Comparison of ENCODE assay signal across 15 cellular contexts in genomic region chr17:28899212-28899815, GRCh38. TPM values are rescaled to one million over a fixed set of nuclear protein-coding genes. Genes with fewer than 3 reads are reported as not detected.
DNase-seq lines count a peak whose midpoint lies in the region; ATAC-seq, FAIRE-seq and TF ChIP-seq lines count a peak whose summit lies in the region.
"Had no signal": no experiment of that assay in that cellular context is flagged by ENCODE, and none has a peak within 500 bp of the region (broad histone marks: within the 10 kb centered on the region; RNA-seq: fewer than 3 reads in every experiment).

No MANE protein-coding gene starts in this region.

- H3K4me2 ChIP-seq in SU-DHL-6 (ENCODE audit: low read depth, low read length, poor library complexity, severe bottlenecking): no peak overlapping the region

- TF ChIP-seq POLR2A in breast epithelium (IDR thresholded peaks at IDR 0.05): no peak

- POLR2A ChIA-PET in MCF 10A (lab: Yijun Ruan, JAX): interaction anchor here (0.7 to 5.6 kb wide), 6 partner anchors 9 to 172 kb away, joined by 3 to 64 read pairs (median 19); partner anchors contain the start of genes FAM222B, NEK8 and TLCD1

- H3K9me3 ChIP-seq in breast epithelium (no peaks in the 10 kb centered on the region), SU-DHL-6 (ENCODE audit: insufficient read depth, low read length) (no peaks in the 10 kb centered on the region)
- H3K9me3 ChIP-seq: left ventricle myocardium inferior had no signal

- TF ChIP-seq CTCF in breast epithelium (IDR thresholded peaks at IDR 0.05): no peak
- no peak for TF ChIP-seq CTCF in MCF 10A (IDR thresholded peaks at IDR 0.05; ENCODE audit: unreplicated experiment)
- TF ChIP-seq CTCF in SU-DHL-6 (IDR thresholded peaks at IDR 0.05; ENCODE audit: insufficient read depth, low read length, poor library complexity, severe bottlenecking): no peak

- no TSS peak for BruUV-seq in MCF 10A (replicated peaks; lab: Mats Ljungman, UMichigan)

- H3K9ac ChIP-seq in SU-DHL-6 (ENCODE audit: low read length): no peak overlapping the region

- H3F3A ChIP-seq in SU-DHL-6 (ENCODE audit: insufficient read depth): peaks cover 24% of the 10 kb centered on the region

- no peaks in the 10 kb centered on the region for H4K20me1 ChIP-seq in SU-DHL-6 (ENCODE audit: low read depth, low read length)

- peaks cover 42% of the 10 kb centered on the region for H3K79me2 ChIP-seq in SU-DHL-6 (ENCODE audit: insufficient read depth, low read length)

- H3K36me3 Mint-ChIP-seq in MCF 10A (ENCODE audit: insufficient read depth, unreplicated experiment): peaks cover 14% of the 10 kb centered on the region
- H3K36me3 Mint-ChIP-seq in memory B cell: peaks cover 5% of the 10 kb centered on the region
- H3K36me3 Mint-ChIP-seq in stimulated activated naive B cell treated with anti-CD40 and anti-IgM and Interleukin-4, amounts not matched to agents 10 μg/mL and 1 μg/mL and 100 μg/mL, for 72 hours: peaks cover 41 to 45% of the 10 kb centered on the region in 2 donors

- H3K27me3 ChIP-seq in breast epithelium (no peaks in the 10 kb centered on the region), SU-DHL-6 (ENCODE audit: low read length) (no peaks in the 10 kb centered on the region)
- H3K27me3 ChIP-seq: foreskin keratinocyte had no signal

- intact Hi-C loops in breast epithelium (cut with DNase I; ENCODE audit: low total_unique reads): no loop called here
- intact Hi-C loops in MCF 10A (cut with micrococcal nuclease): no loop called here

- FAIRE-seq in urothelium cell line (lab: Jason Lieb, UNC): no peak
- FAIRE-seq: endometrium had no signal

- no peaks in the 10 kb centered on the region for H3K36me3 ChIP-seq in breast epithelium
- no peaks in the 10 kb centered on the region for H3K36me3 ChIP-seq in SU-DHL-6 (ENCODE audit: low read length)
- H3K36me3 ChIP-seq: left ventricle myocardium inferior had no signal

- no peaks in the 10 kb centered on the region for H3K9me3 Mint-ChIP-seq in MCF 10A (ENCODE audit: unreplicated experiment)
- H3K9me3 Mint-ChIP-seq in memory B cell: no peaks in the 10 kb centered on the region
- no peaks in the 10 kb centered on the region for H3K9me3 Mint-ChIP-seq in stimulated activated naive B cell treated with anti-CD40 and anti-IgM and Interleukin-4, amounts not matched to agents 10 μg/mL and 1 μg/mL and 100 μg/mL, for 72 hours

- H2AFZ ChIP-seq in SU-DHL-6 (ENCODE audit: low read depth, low read length, severe bottlenecking): no peak overlapping the region

- no peak overlapping the region for H3K4me3 Mint-ChIP-seq in MCF 10A (ENCODE audit: unreplicated experiment)
- H3K4me3 Mint-ChIP-seq in memory B cell: no peak overlapping the region
- no peak overlapping the region for H3K4me3 Mint-ChIP-seq in stimulated activated naive B cell treated with anti-CD40 and anti-IgM and Interleukin-4, amounts not matched to agents 10 μg/mL and 1 μg/mL and 100 μg/mL, for 72 hours

- H3K27ac ChIP-seq in breast epithelium (peak overlapping the region; percentile 91 to 99), SU-DHL-6 (ENCODE audit: low read depth, low read length) (0 out of 2 replicates have a peak overlapping the region, but pooled peaks have one; percentile 8), caudate nucleus (ENCODE audit: low read depth, low read length) (no peak overlapping the region)
- H3K27ac ChIP-seq: foreskin keratinocyte had no signal

- H3K27me3 Mint-ChIP-seq in MCF 10A (ENCODE audit: insufficient read depth, unreplicated experiment) (no peaks in the 10 kb centered on the region), memory B cell (no peaks in the 10 kb centered on the region)
- no peaks in the 10 kb centered on the region for H3K27me3 Mint-ChIP-seq in stimulated activated naive B cell treated with anti-CD40 and anti-IgM and Interleukin-4, amounts not matched to agents 10 μg/mL and 1 μg/mL and 100 μg/mL, for 72 hours

- H3K4me1 Mint-ChIP-seq in MCF 10A (ENCODE audit: insufficient read depth, unreplicated experiment) (peaks cover 36% of the 10 kb centered on the region), memory B cell (peaks cover 43% of the 10 kb centered on the region)
- peaks cover 45 to 73% of the 10 kb centered on the region in 2 donors for H3K4me1 Mint-ChIP-seq in stimulated activated naive B cell treated with anti-CD40 and anti-IgM and Interleukin-4, amounts not matched to agents 10 μg/mL and 1 μg/mL and 100 μg/mL, for 72 hours

- H3K4me3 ChIP-seq in breast epithelium: no peak overlapping the region
- no peak overlapping the region for H3K4me3 ChIP-seq in SU-DHL-6 (ENCODE audit: insufficient read depth, low read length, poor library complexity, severe bottlenecking)
- H3K4me3 ChIP-seq: left ventricle myocardium inferior had no signal

- H3K4me1 ChIP-seq in breast epithelium: peaks cover 0 to 5% of the 10 kb centered on the region in 2 donors

- H3K9me2 ChIP-seq in SU-DHL-6 (replicated peaks; ENCODE audit: insufficient read depth, low read length): no peaks in the 10 kb centered on the region

- DNase-seq in breast epithelium (ENCODE audit: low spot score in 2 of 2) (no peak), MCF 10A (ENCODE audit: unreplicated experiment) (no peak), memory B cell (ENCODE audit: low spot score in 2 of 2) (no peak), caudate nucleus (lab: John Stamatoyannopoulos, UW) (no peak), NCI-H1105 (lab: John Stamatoyannopoulos, UW) (no peak), urothelium cell line (ENCODE audit: low spot score) (no peak)
- no peak for DNase-seq in stimulated activated naive B cell treated with anti-CD40 and anti-IgM and Interleukin-4, amounts not matched to agents 10 μg/mL and 1 μg/mL and 100 μg/mL, for 72 hours
- DNase-seq: foreskin keratinocyte, KG1, left ventricle myocardium inferior, NCI-H1417 treated with DMSO at 0.1 percent for 48 hours, NCI-H2171 treated with DMSO at 0.1 percent for 48 hours, retina had no signal

- CTCF ChIA-PET in MCF 10A (lab: Yijun Ruan, JAX): interaction anchor here (0.6 to 2.3 kb wide), 6 partner anchors 18 to 173 kb away, joined by 3 to 10 read pairs (median 4); partner anchors contain the start of gene TLCD1

- H3K27ac Mint-ChIP-seq in MCF 10A (ENCODE audit: low read depth, unreplicated experiment) (no peak overlapping the region), memory B cell (peak overlapping the region; percentile 65)
- H3K27ac Mint-ChIP-seq in stimulated activated naive B cell treated with anti-CD40 and anti-IgM and Interleukin-4, amounts not matched to agents 10 μg/mL and 1 μg/mL and 100 μg/mL, for 72 hours: peak overlapping the region; percentile 65

- no peak for ATAC-seq in memory B cell (ENCODE audit: low read depth)
- ATAC-seq in stimulated activated naive B cell treated with anti-CD40 and anti-IgM and Interleukin-4, amounts not matched to agents 10 μg/mL and 1 μg/mL and 100 μg/mL, for 72 hours (replicated peaks): no peak
- ATAC-seq: foreskin keratinocyte had no signal

RNA-seq across cellular contexts. Expression of gene FLOT2, which starts 1.8 kb away (rescaled TPM):
- total RNA-seq in breast epithelium (10 to 100 TPM; 49.8 to 78.3 (median 56.9) TPM), MCF 10A (2022) (98.5 and 126 TPM in 2 replicates)

RNA-seq across cellular contexts. Expression of gene DHRS13, which starts 3.6 kb away (rescaled TPM):
- total RNA-seq in breast epithelium (10 to 100 TPM in 2 of 3 donors, 1 to 10 TPM in 1; 3.2 to 20.6 (median 14.2) TPM), MCF 10A (2022) (9.1 and 9.5 TPM in 2 replicates)

RNA-seq across cellular contexts. Expression of gene ERAL1, which starts 44.5 kb away (rescaled TPM):
- total RNA-seq in breast epithelium (10 to 100 TPM; 24.3 to 51.2 (median 26.4) TPM), MCF 10A (2022) (51.6 and 53.7 TPM in 2 replicates)

RNA-seq across cellular contexts. Expression of gene PHF12, which starts 52.0 kb away (rescaled TPM):
- 10 to 100 TPM; 32.2 to 42.9 (median 40.3) TPM for total RNA-seq in breast epithelium
- 37.6 and 38.2 TPM in 2 replicates for total RNA-seq in MCF 10A (2022)

RNA-seq across cellular contexts. Expression of gene FAM222B, which starts 56.7 kb away (rescaled TPM):
- 10 to 100 TPM in 2 of 3 donors, 1 to 10 TPM in 1; 9.7 to 12.0 (median 10.5) TPM for total RNA-seq in breast epithelium
- total RNA-seq in MCF 10A (2022): 18.5 and 22.2 TPM in 2 replicates
